16 cellular contexts compared by ENCODE assay signal in genomic region chr12:88897723-88898122, GRCh38.
A peak's percentile ranks its signal among the peaks of the same experiment; 100 is the strongest.
DNase-seq lines count a peak whose midpoint lies in the region; ATAC-seq, FAIRE-seq and TF ChIP-seq lines count a peak whose summit lies in the region.
"Had no signal": no experiment of that assay in that cellular context is flagged by ENCODE, and none has a peak within 500 bp of the region (broad histone marks: within the 10 kb centered on the region; RNA-seq: fewer than 3 reads in every experiment).

No MANE protein-coding gene starts in this region.

- H3K27me3 ChIP-seq in AG04450 (ENCODE audit: control insufficient read depth, insufficient read depth, low read length) (no peaks in the 10 kb centered on the region), endothelial cell of umbilical vein (ENCODE audit: control insufficient read depth in 2 of 2, insufficient read depth in 2 of 2, low read length in 2 of 2) (no peaks in the 10 kb centered on the region), mesendoderm (ENCODE audit: insufficient read depth, low read length, poor library complexity) (no peaks in the 10 kb centered on the region), vagina (no peaks in the 10 kb centered on the region)
- H3K27me3 ChIP-seq: neural progenitor cell, thyroid gland had no signal

- TF ChIP-seq POLR2A in endothelial cell of umbilical vein (IDR thresholded peaks at IDR 0.05; ENCODE audit: low read depth, low read length) (no peak), vagina (IDR thresholded peaks at IDR 0.05) (no peak)

- no peaks in the 10 kb centered on the region for H3K79me2 ChIP-seq in endothelial cell of umbilical vein (ENCODE audit: control insufficient read depth, insufficient read depth, low read length)
- no peaks in the 10 kb centered on the region for H3K79me2 ChIP-seq in mesendoderm (ENCODE audit: control insufficient read depth, insufficient read depth, low read length)

- H4K20me1 ChIP-seq in endothelial cell of umbilical vein (replicated peaks; ENCODE audit: control insufficient read depth, extremely low read depth, insufficient read depth, low read length): no peaks in the 10 kb centered on the region

- H3K4me1 ChIP-seq in endothelial cell of umbilical vein (ENCODE audit: control insufficient read depth, extremely low read depth, insufficient read depth, low read length) (peaks cover 31% of the 10 kb centered on the region), mesendoderm (ENCODE audit: control insufficient read depth, low read depth, low read length) (no peaks in the 10 kb centered on the region), vagina (no peaks in the 10 kb centered on the region)
- H3K4me1 ChIP-seq: neural progenitor cell, thyroid gland had no signal

- FAIRE-seq in endothelial cell of umbilical vein (lab: Jason Lieb, UNC): peak; percentile 79

- ATAC-seq in GM19023 (IDR thresholded peaks at IDR 0.05; ENCODE audit: unreplicated experiment): no peak
- ATAC-seq: activated naive CD4-positive, alpha-beta T cell treated with anti-CD3 and anti-CD28 coated beads, Interleukin-2, amount 50 U/mL, for 72 hours had no signal

- POLR2A ChIA-PET in AG04450 (lab: Yijun Ruan, JAX): no interaction called here
- POLR2A ChIA-PET in endothelial cell of umbilical vein (lab: Charles Lee): interaction anchor here (1.1 to 3.7 kb wide), 3 partner anchors 49 to 318 kb away, joined by 3 to 13 read pairs (median 3); partner anchors contain the start of gene KITLG

- intact Hi-C loops in endothelial cell of umbilical vein (cut with micrococcal nuclease) (loop anchor here (1.0 to 5.0 kb wide), 16 partner anchors 29 to 786 kb away; partner anchors contain the start of genes CEP290, DUSP6, GALNT4 and KITLG), vagina (cut with DNase I) (no loop called here)

- H3K9ac ChIP-seq in endothelial cell of umbilical vein (replicated peaks; ENCODE audit: extremely low read depth, insufficient read depth, low read length) (peak overlapping the region; percentile 66), mesendoderm (ENCODE audit: low read length) (no peak overlapping the region)
- H3K9ac ChIP-seq: neural progenitor cell had no signal

- H3K23ac ChIP-seq in mesendoderm (ENCODE audit: low read length): no peak overlapping the region

- no peak overlapping the region for H3K56ac ChIP-seq in mesendoderm (ENCODE audit: low read length)

- H4K5ac ChIP-seq in mesendoderm (ENCODE audit: low read length): no peak overlapping the region

- H3K18ac ChIP-seq in mesendoderm (ENCODE audit: low read length): no peak overlapping the region

- no peak overlapping the region for H2AK5ac ChIP-seq in mesendoderm (ENCODE audit: low read length)

- H4K8ac ChIP-seq in mesendoderm (ENCODE audit: low read depth, low read length): no peak overlapping the region

- dilution Hi-C loops in endothelial cell of umbilical vein (cut with MboI; ENCODE audit: extremely low pct_ligation_motif_present, low sequenced_read_pairs): no loop called here

- no peak overlapping the region for H2BK120ac ChIP-seq in mesendoderm (ENCODE audit: low read depth, low read length)

- no peak overlapping the region for H2AFZ ChIP-seq in endothelial cell of umbilical vein (ENCODE audit: low read depth, low read length)
- H2AFZ ChIP-seq: neural progenitor cell had no signal

- TF ChIP-seq CTCF in AG04450 (IDR thresholded peaks at IDR 0.05; ENCODE audit: low read depth, low read length) (no peak), endothelial cell of umbilical vein (IDR thresholded peaks at IDR 0.05; ENCODE audit: extremely low read depth in 1 of 2, insufficient read depth in 1 of 2, low read depth in 1 of 2, low read length in 2 of 2) (no peak), vagina (IDR thresholded peaks at IDR 0.05) (no peak)

- DNase-seq in AG04450 (ENCODE audit: low read depth, low spot score): no peak
- DNase-seq in KBM-7: peak; percentile 8
- DNase-seq in endothelial cell of umbilical vein (ENCODE audit: low read depth, low spot score): peak; percentile 95
- DNase-seq in mesendoderm: peak; percentile 18
- no peak for DNase-seq in NCI-H446 (lab: John Stamatoyannopoulos, UW)
- no peak for DNase-seq in activated CD4-positive, alpha-beta T cell treated with anti-CD3 and anti-CD28 coated beads for 48 hours
- no peak for DNase-seq in vagina (ENCODE audit: extremely low spot score in 2 of 2)
- DNase-seq: cerebellar nuclear complex; NCI-H2107; NK-92 treated with Interleukin-12 subunit alpha and Interleukin-12 subunit beta, amount 100 ng/mL, for 24 hours; SHP77; stimulated activated CD4-positive, alpha-beta T cell treated with anti-CD3 and anti-CD28 coated beads, Interleukin-4, amount 100 ng/mL, for 24 hours; thyroid gland had no signal

- no peak overlapping the region for H2BK5ac ChIP-seq in mesendoderm (ENCODE audit: low read length)

- peak overlapping the region; percentile 68 for H3K4me2 ChIP-seq in endothelial cell of umbilical vein (ENCODE audit: insufficient read depth, low read length)
- no peak overlapping the region for H3K4me2 ChIP-seq in mesendoderm (ENCODE audit: low read length)
- H3K4me2 ChIP-seq: neural progenitor cell had no signal

- H3K4me3 ChIP-seq in AG04450 (ENCODE audit: low read depth, low read length) (no peak overlapping the region), endothelial cell of umbilical vein (replicated peaks in 1 of 3; ENCODE audit: insufficient read depth in 1 of 3, low read depth in 1 of 3, low read length in 3 of 3) (no peak overlapping the region), mesendoderm (ENCODE audit: low read length) (no peak overlapping the region), vagina (no peak overlapping the region)
- H3K4me3 ChIP-seq: neural progenitor cell, thyroid gland had no signal

- H3K27ac ChIP-seq in AG04450 (ENCODE audit: low read depth, low read length) (peak overlapping the region; percentile 54), endothelial cell of umbilical vein (ENCODE audit: insufficient read depth, low read depth, low read length) (peak overlapping the region; percentile 98), mesendoderm (ENCODE audit: low read depth, low read length) (no peak overlapping the region), vagina (no peak overlapping the region)
- H3K27ac ChIP-seq: neural progenitor cell, thyroid gland had no signal

- H3K9me1 ChIP-seq in endothelial cell of umbilical vein (replicated peaks; ENCODE audit: control insufficient read depth, extremely low read depth, insufficient read depth, low read length): no peaks in the 10 kb centered on the region

- H3K36me3 ChIP-seq in endothelial cell of umbilical vein (ENCODE audit: control insufficient read depth in 2 of 2, extremely low read depth in 1 of 2, insufficient read depth in 2 of 2, low read length in 2 of 2) (no peaks in the 10 kb centered on the region), mesendoderm (ENCODE audit: control insufficient read depth, insufficient read depth, low read length) (no peaks in the 10 kb centered on the region), vagina (no peaks in the 10 kb centered on the region)
- H3K36me3 ChIP-seq: neural progenitor cell, thyroid gland had no signal

- CTCF ChIA-PET in AG04450 (lab: Charles Lee) (interaction anchor here (1.0 kb wide), 1 partner anchor 96 kb away, joined by 3 read pairs; no protein-coding TSS in a partner anchor), endothelial cell of umbilical vein (lab: Charles Lee) (interaction anchor here (0.7 to 3.5 kb wide), 13 partner anchors 18 to 318 kb away, joined by 3 to 27 read pairs (median 4); partner anchors contain the start of gene KITLG)

- no CpG with 5 or more reads among the region's 1 CpG for WGBS in mesendoderm (ENCODE audit: extremely low coverage, insufficient coverage, low lambda C conversion rate)

- in situ Hi-C loops in KBM-7 (cut with MboI; ENCODE audit: low pct_unique_long_range_greater_than_20kb, low sequenced_read_pairs): no loop called here

- no peaks in the 10 kb centered on the region for H3K79me1 ChIP-seq in mesendoderm (ENCODE audit: low read length)

- H3K4ac ChIP-seq in mesendoderm (ENCODE audit: low read depth, low read length): no peak overlapping the region

- no peak overlapping the region for H2BK15ac ChIP-seq in mesendoderm (replicated peaks; ENCODE audit: low read depth)

- no TSS peak for BruUV-seq in endothelial cell of umbilical vein (replicated peaks; lab: Mats Ljungman, UMichigan)

- H3K9me3 ChIP-seq in AG04450 (ENCODE audit: control insufficient read depth, insufficient read depth, low read length): no peaks in the 10 kb centered on the region
- H3K9me3 ChIP-seq in endothelial cell of umbilical vein (replicated peaks; ENCODE audit: control insufficient read depth, insufficient read depth, low read length): no peaks in the 10 kb centered on the region
- no peaks in the 10 kb centered on the region for H3K9me3 ChIP-seq in vagina
- H3K9me3 ChIP-seq: thyroid gland had no signal

TF ChIP-seq in endothelial cell of umbilical vein, 7 proteins besides CTCF, POLR2A, EP300 and RAD21:
- TF ChIP-seq GATA2 (IDR thresholded peaks at IDR 0.05; ENCODE audit: insufficient read depth, insufficient read length, low read depth, low read length): peak; percentile 73
- TF ChIP-seq MAX (IDR thresholded peaks at IDR 0.05; ENCODE audit: insufficient read depth, insufficient read length): no peak
- TF ChIP-seq FOS (IDR thresholded peaks at IDR 0.05; ENCODE audit: borderline replicate concordance, insufficient read depth, low read length): peak; percentile 65
- peak; percentile 97 for TF ChIP-seq JUN (IDR thresholded peaks at IDR 0.05; ENCODE audit: borderline replicate concordance, insufficient read depth, insufficient read length, low read depth)

Comparison
In these comparisons a context has a peak if more than half of its experiments do, and no peak if none do; other contexts are left out.
1. DNase-seq: peak in KBM-7 (single experiment), endothelial cell of umbilical vein (single experiment) and mesendoderm (single experiment); none in AG04450 (single experiment), NCI-H446 (0 of 2), activated CD4-positive, alpha-beta T cell treated with anti-CD3 and anti-CD28 coated beads for 48 hours (single experiment) and vagina (0 of 2).
2. H3K27ac ChIP-seq: peak in AG04450 (single experiment) and endothelial cell of umbilical vein (single experiment); none in mesendoderm (single experiment) and vagina (single experiment).